1 cellular context compared by ENCODE assay signal in the genomic region with DNA sequence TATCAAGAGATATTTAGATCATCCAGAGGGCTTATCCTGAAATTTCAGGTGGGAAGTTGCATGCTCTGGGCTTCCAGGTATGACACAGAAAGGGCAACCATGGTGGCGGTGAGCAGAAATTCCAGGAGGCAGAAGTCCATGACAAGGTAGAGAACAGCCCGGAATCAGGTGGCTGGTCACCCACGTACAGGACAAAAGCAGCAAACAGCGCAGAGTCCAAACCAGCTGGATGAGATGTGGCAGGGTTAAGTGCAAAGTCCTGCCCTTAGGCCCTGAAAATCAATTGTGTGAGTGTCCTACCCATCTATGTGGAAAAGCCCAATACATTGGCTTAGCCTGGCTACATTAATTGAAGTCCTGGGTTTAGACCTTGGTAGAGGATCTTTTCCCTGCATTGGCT.
A peak's percentile ranks its signal among the peaks of the same experiment; 100 is the strongest.
TF ChIP-seq lines count a peak whose summit lies in the region.

No MANE protein-coding gene starts in this region.

TF ChIP-seq in liver, 16 proteins besides CTCF, POLR2A, EP300 and RAD21 (continued from another document):
- TF ChIP-seq REST (IDR thresholded peaks at IDR 0.05): peak; percentile 85
